ENCODE assay signal across 1 cellular context in the genomic region with DNA sequence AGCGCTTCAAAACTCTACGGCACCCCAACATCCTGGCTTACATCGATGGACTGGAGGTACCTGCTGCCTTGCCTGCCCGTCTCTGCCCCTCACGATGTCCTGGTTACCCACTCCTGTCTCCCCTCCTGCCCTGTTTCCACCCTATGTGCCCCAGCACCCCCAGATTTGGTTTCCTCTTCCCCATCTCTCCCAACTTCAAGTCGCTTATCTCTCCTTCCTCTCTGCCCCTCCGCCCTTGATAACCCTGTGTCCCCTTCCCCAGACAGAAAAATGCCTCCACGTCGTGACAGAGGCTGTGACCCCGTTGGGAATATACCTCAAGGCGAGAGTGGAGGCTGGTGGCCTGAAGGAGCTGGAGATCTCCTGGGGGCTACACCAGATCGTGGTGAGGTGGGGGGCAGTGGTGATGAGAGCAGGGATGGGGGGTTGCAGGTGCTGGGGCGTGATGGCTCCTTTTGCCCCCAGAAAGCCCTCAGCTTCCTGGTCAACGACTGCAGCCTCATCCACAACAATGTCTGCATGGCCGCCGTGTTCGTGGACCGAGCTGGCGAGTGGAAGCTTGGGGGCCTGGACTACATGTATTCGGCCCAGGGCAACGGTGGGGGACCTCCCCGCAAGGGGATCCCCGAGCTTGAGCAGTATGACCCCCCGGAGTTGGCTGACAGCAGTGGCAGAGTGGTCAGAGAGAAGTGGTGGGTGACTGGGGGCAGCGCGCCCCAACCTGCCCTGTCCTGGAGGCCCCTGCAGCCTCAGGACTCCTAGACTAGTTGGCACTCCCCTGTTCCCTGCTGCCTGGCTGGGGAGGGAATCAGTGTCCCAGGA.
TF ChIP-seq lines count a peak whose summit lies in the region.

No MANE protein-coding gene starts in this region.

TF ChIP-seq in H1, 55 proteins besides CTCF, POLR2A, EP300 and RAD21:
- TF ChIP-seq KDM4A (IDR thresholded peaks at IDR 0.05; ENCODE audit: low read depth, low read length, severe bottlenecking) (no peak), POLR2AphosphoS5 (IDR thresholded peaks at IDR 0.05; ENCODE audit: low read depth, low read length) (no peak), SP1 (IDR thresholded peaks at IDR 0.05; ENCODE audit: low read depth, low read length) (no peak), CBX5 (IDR thresholded peaks at IDR 0.05; ENCODE audit: low read depth, low read length) (no peak), SRF (IDR thresholded peaks at IDR 0.05; ENCODE audit: low read depth, low read length) (no peak), CTBP2 (IDR thresholded peaks at IDR 0.05; ENCODE audit: borderline replicate concordance, insufficient read depth, insufficient read length, low read length) (no peak), HDAC2 (IDR thresholded peaks at IDR 0.05; ENCODE audit: borderline replicate concordance in 1 of 2, low read depth in 2 of 2, low read length in 2 of 2) (no peak), ZNF274 (IDR thresholded peaks at IDR 0.05; ENCODE audit: borderline replicate concordance, extremely low read depth, low read length) (no peak), RFX5 (IDR thresholded peaks at IDR 0.05; ENCODE audit: borderline replicate concordance, low read depth, low read length) (no peak), ASH2L (IDR thresholded peaks at IDR 0.05; ENCODE audit: low read length) (no peak)
TF ChIP-seq in H1: peak in this region for 0.
